7 cellular contexts compared by ENCODE assay signal in genomic region chr19:10717054-10717355, GRCh38. TPM values are rescaled to one million over a fixed set of nuclear protein-coding genes. Genes with fewer than 3 reads are reported as not detected.
DNase-seq lines count a peak whose midpoint lies in the region; TF ChIP-seq lines count a peak whose summit lies in the region.

No MANE protein-coding gene starts in this region.

- WGBS in H9 (ENCODE audit: extremely low coverage, insufficient read length, low lambda C conversion rate) = no CpG with 5 or more reads among the region's 12 CpGs
- WGBS in hepatocyte (ENCODE audit: low lambda C conversion rate, missing lambda C conversion rate) = 41% methylated on average over 12 of the region's 12 CpGs
- WGBS in spleen, 5 donors = 28 to 41% (median 34%) methylated on average over 12 of the region's 12 CpGs

- no peak overlapping the region for H2BK15ac ChIP-seq in H9 (ENCODE audit: low read depth, low read length)

- peaks cover 7% of the 10 kb centered on the region for H3K23me2 ChIP-seq in H9 (ENCODE audit: insufficient read length, low read depth, low read length, poor library complexity, severe bottlenecking)

- H3K4me2 ChIP-seq in H9 (ENCODE audit: insufficient read depth, insufficient read length, low read length) = peak overlapping the region; percentile 42
- H3K4me2 ChIP-seq in hepatocyte = peak overlapping the region; percentile 50

- no peak for TF ChIP-seq POLR2A in spleen (IDR thresholded peaks at IDR 0.05)

- no peaks in the 10 kb centered on the region for H3K4me1 ChIP-seq in H9 (ENCODE audit: insufficient read depth, low read length)
- peaks cover 14% of the 10 kb centered on the region for H3K4me1 ChIP-seq in hepatocyte (ENCODE audit: insufficient read depth)
- H3K4me1 ChIP-seq in spleen = peaks cover 28 to 58% (median 43%) of the 10 kb centered on the region in 6 donors

- no peak overlapping the region for H2AK5ac ChIP-seq in H9 (ENCODE audit: insufficient read length, low read length)

- TF ChIP-seq CTCF in H9 (conservative IDR thresholded peaks at IDR 0.05) = no peak
- no peak for TF ChIP-seq CTCF in hepatocyte (IDR thresholded peaks at IDR 0.05; ENCODE audit: poor library complexity)
- no peak for TF ChIP-seq CTCF in spleen (IDR thresholded peaks at IDR 0.05 in 8 of 11, conservative IDR thresholded peaks at IDR 0.05 in 3 of 11)

- H3K36me3 ChIP-seq in hepatocyte (replicated peaks; ENCODE audit: insufficient read depth, low read depth) (no peaks in the 10 kb centered on the region), spleen (peaks cover 0 to 35% (median 5%) of the 10 kb centered on the region in 6 donors)

- H3K9me3 ChIP-seq in H9 (ENCODE audit: control insufficient read depth, low read depth, low read length) (no peaks in the 10 kb centered on the region), hepatocyte (ENCODE audit: low read depth) (no peaks in the 10 kb centered on the region), spleen (no peaks in the 10 kb centered on the region)

- intact Hi-C loops in activated CD4-positive, alpha-beta memory T cell treated with anti-CD3 and anti-CD28 coated beads for 36 hours (cut with micrococcal nuclease) = loop anchor here (1.0 to 5.0 kb wide), 7 partner anchors 42 to 375 kb away; partner anchors contain the start of genes TIMM29, TMED1 and YIPF2
- intact Hi-C loops in spleen (cut with DNase I; ENCODE audit: low total_unique reads) = loop anchor here (5.0 kb wide), 2 partner anchors 50 to 145 kb away; no protein-coding TSS in a partner anchor

- no peak overlapping the region for H2BK5ac ChIP-seq in H9 (ENCODE audit: insufficient read length, low read length)

- no peak overlapping the region for H3K27ac ChIP-seq in H9 (ENCODE audit: insufficient read length, low read depth, low read length)
- no peak overlapping the region for H3K27ac ChIP-seq in hepatocyte
- H3K27ac ChIP-seq in spleen = peak overlapping the region in 7 of 8 donors; percentile 47 to 77 (median 61)

- peaks cover 11% of the 10 kb centered on the region for H3K79me1 ChIP-seq in H9 (ENCODE audit: insufficient read depth, low read depth, low read length, poor library complexity, severe bottlenecking)

- H3K56ac ChIP-seq in H9 (ENCODE audit: insufficient read length, low read depth, low read length) = no peak overlapping the region

- H4K20me1 ChIP-seq in H9 (ENCODE audit: control insufficient read depth, insufficient read depth, insufficient read length) (peaks cover 2% of the 10 kb centered on the region), hepatocyte (ENCODE audit: insufficient read depth, poor library complexity, severe bottlenecking) (peaks cover 37% of the 10 kb centered on the region)

- no peak overlapping the region for H4K8ac ChIP-seq in H9 (replicated peaks; ENCODE audit: insufficient read length, low read depth, low read length)

- POLR2A ChIA-PET in activated CD4-positive, alpha-beta memory T cell treated with anti-CD3 and anti-CD28 coated beads for 36 hours (lab: Charles Lee) = interaction anchor here (0.9 to 3.1 kb wide), 8 partner anchors 8 to 149 kb away, joined by 3 to 13 read pairs (median 6); partner anchors contain the start of genes QTRT1 and TMED1

- peak overlapping the region; percentile 83 to 96 (median 90) for H3K27ac Mint-ChIP-seq in H9
- peak overlapping the region; percentile 85 for H3K27ac Mint-ChIP-seq in activated CD4-positive, alpha-beta memory T cell treated with anti-CD3 and anti-CD28 coated beads for 36 hours

- no peak overlapping the region for H3K4ac ChIP-seq in H9 (ENCODE audit: low read depth, low read length)

- H3K27me3 Mint-ChIP-seq in H9 (ENCODE audit: low read depth) = no peaks in the 10 kb centered on the region
- no peaks in the 10 kb centered on the region for H3K27me3 Mint-ChIP-seq in activated CD4-positive, alpha-beta memory T cell treated with anti-CD3 and anti-CD28 coated beads for 36 hours

- H2AFZ ChIP-seq in H9 (ENCODE audit: low read length) (no peak overlapping the region), hepatocyte (peak overlapping the region; percentile 14)

- H3K9me3 Mint-ChIP-seq in H9 = no peaks in the 10 kb centered on the region
- H3K9me3 Mint-ChIP-seq in activated CD4-positive, alpha-beta memory T cell treated with anti-CD3 and anti-CD28 coated beads for 36 hours = no peaks in the 10 kb centered on the region

- H3K4me3 ChIP-seq in hepatocyte (no peak overlapping the region), spleen (peak overlapping the region in 6 of 8 donors; percentile 3 to 58 (median 22))

- H3K18ac ChIP-seq in H9 (ENCODE audit: insufficient read length, low read depth, low read length) = no peak overlapping the region

- peaks cover 5 to 16% (median 11%) of the 10 kb centered on the region in 3 experiments; a peak in 6 of 7 replicates for H3K36me3 Mint-ChIP-seq in H9 (ENCODE audit: insufficient read depth in 1 of 3, low read depth in 3 of 3)
- peaks cover 7% of the 10 kb centered on the region for H3K36me3 Mint-ChIP-seq in activated CD4-positive, alpha-beta memory T cell treated with anti-CD3 and anti-CD28 coated beads for 36 hours

- DNase-seq in H9 = no peak
- no peak for DNase-seq in activated CD4-positive, alpha-beta memory T cell treated with anti-CD3 and anti-CD28 coated beads for 36 hours
- DNase-seq in hepatocyte (ENCODE audit: low spot score) = no peak
- DNase-seq in spleen = no peak
- DNase-seq in putamen (ENCODE audit: low spot score) = no peak
- no peak for DNase-seq in anterior cingulate cortex (lab: John Stamatoyannopoulos, UW)
- no peak for DNase-seq in pons (ENCODE audit: low spot score)

- no peak overlapping the region for H3K9ac ChIP-seq in H9 (ENCODE audit: extremely low read depth, insufficient read length, low read length)

- no peak overlapping the region for H4K5ac ChIP-seq in H9 (ENCODE audit: insufficient read length, low read depth, low read length)

- H4K91ac ChIP-seq in H9 (ENCODE audit: insufficient read length, low read depth, low read length) = no peak overlapping the region

- H3T11ph ChIP-seq in H9 (ENCODE audit: low read length) = no peak overlapping the region

- H2BK120ac ChIP-seq in H9 (ENCODE audit: low read depth, low read length, poor library complexity, severe bottlenecking) = no peak overlapping the region

- H3K4me3 Mint-ChIP-seq in H9 = peak overlapping the region; percentile 53 to 71
- H3K4me3 Mint-ChIP-seq in activated CD4-positive, alpha-beta memory T cell treated with anti-CD3 and anti-CD28 coated beads for 36 hours = peak overlapping the region; percentile 76

- H3K14ac ChIP-seq in H9 (ENCODE audit: insufficient read depth, low read length) = no peak overlapping the region

- H3K9me2 ChIP-seq in hepatocyte (replicated peaks; ENCODE audit: insufficient read depth) = no peaks in the 10 kb centered on the region

- CTCF ChIA-PET in activated CD4-positive, alpha-beta memory T cell treated with anti-CD3 and anti-CD28 coated beads for 36 hours (lab: Charles Lee) = interaction anchor here (0.6 to 8.6 kb wide), 37 partner anchors 9 to 328 kb away, joined by 3 to 208 read pairs (median 7); partner anchors contain the start of genes CARM1, QTRT1, S1PR5 and TMED1

- H3K23ac ChIP-seq in H9 (ENCODE audit: insufficient read length, low read depth, low read length) = no peak overlapping the region

- no peaks in the 10 kb centered on the region for H3K27me3 ChIP-seq in H9 (ENCODE audit: insufficient read depth, low read length)
- H3K27me3 ChIP-seq in hepatocyte = no peaks in the 10 kb centered on the region
- no peaks in the 10 kb centered on the region for H3K27me3 ChIP-seq in spleen (replicated peaks in 1 of 7)

- no peak overlapping the region for H2BK20ac ChIP-seq in H9 (ENCODE audit: low read depth, low read length, poor library complexity, severe bottlenecking)

- no peak overlapping the region for H2BK12ac ChIP-seq in H9 (ENCODE audit: insufficient read length, low read depth, low read length)

- H3K4me1 Mint-ChIP-seq in H9 = peaks cover 13 to 21% of the 10 kb centered on the region in 2 experiments
- peaks cover 30% of the 10 kb centered on the region for H3K4me1 Mint-ChIP-seq in activated CD4-positive, alpha-beta memory T cell treated with anti-CD3 and anti-CD28 coated beads for 36 hours (ENCODE audit: low read depth)

- H3K79me2 ChIP-seq in H9 (ENCODE audit: insufficient read depth, low read length) = peaks cover 28% of the 10 kb centered on the region; the same call in 1 of the 2 replicates
- peaks cover 38% of the 10 kb centered on the region for H3K79me2 ChIP-seq in hepatocyte

RNA-seq across cellular contexts. Expression of gene DNM2, which starts 0.9 kb away (rescaled TPM):
- total RNA-seq in H9 (2021) = 136 and 152 TPM in 2 replicates
- 100 to 1,000 TPM; 171 to 173 TPM for total RNA-seq in activated CD4-positive, alpha-beta memory T cell treated with anti-CD3 and anti-CD28 coated beads for 36 hours
- 87.9 and 93.9 TPM in 2 replicates for total RNA-seq in hepatocyte
- polyA plus RNA-seq in hepatocyte = 130 and 132 TPM in 2 replicates
- total RNA-seq in spleen = 100 to 1,000 TPM; 175 to 298 (median 197) TPM
- polyA plus RNA-seq in spleen = 100 to 1,000 TPM in 1 of 3 donors, 10 to 100 TPM in 2; 57.1 to 104 (median 89.0) TPM

RNA-seq across cellular contexts. Expression of gene QTRT1, which starts 15.8 kb away (rescaled TPM):
- total RNA-seq in H9 (2021) (63.1 and 63.6 TPM in 2 replicates), hepatocyte (19.5 and 21.7 TPM in 2 replicates), spleen (10 to 100 TPM; 20.6 to 49.4 (median 33.6) TPM)
- 10 to 100 TPM; 43.1 to 47.4 TPM for total RNA-seq in activated CD4-positive, alpha-beta memory T cell treated with anti-CD3 and anti-CD28 coated beads for 36 hours
- polyA plus RNA-seq in hepatocyte (52.8 and 67.7 TPM in 2 replicates), spleen (100 to 1,000 TPM in 2 of 3 donors, 10 to 100 TPM in 1; 65.3 to 114 (median 111) TPM)

Comparison
In these comparisons a context has a peak if more than half of its experiments do, and no peak if none do; other contexts are left out.
1. H3K27ac ChIP-seq: peak in spleen (7 of 8); none in H9 (single experiment) and hepatocyte (single experiment).